In genomic region chr2:96531872-96532505, GRCh38 we compare ENCODE assay signal across 8 cellular contexts. TPM values are rescaled to one million over a fixed set of nuclear protein-coding genes. Genes with fewer than 3 reads are reported as not detected.
DNase-seq lines count a peak whose midpoint lies in the region; ATAC-seq and TF ChIP-seq lines count a peak whose summit lies in the region.

No MANE protein-coding gene starts in this region.

- DNase-seq in DMS79 treated with DMSO at 0.1 percent for 48 hours (lab: John Stamatoyannopoulos, UW) (peak; percentile 96), NCI-H345 treated with DMSO at 0.1 percent for 48 hours (lab: John Stamatoyannopoulos, UW; ENCODE audit: unreplicated experiment) (peak; percentile 34), chondrocyte (ENCODE audit: low spot score) (no peak), kidney epithelial cell (ENCODE audit: low read depth) (peak; percentile 98)
- peak; percentile 90 to 92 for DNase-seq in activated CD4-positive, alpha-beta T cell treated with anti-CD3 and anti-CD28 coated beads for 4 hours
- DNase-seq in stimulated activated CD4-positive, alpha-beta T cell treated with anti-CD3 and anti-CD28 coated beads, Interleukin-15, amount 100 ng/mL, for 1 hour (ENCODE audit: low read depth in 1 of 2, low spot score in 1 of 2) = peak; percentile 64 to 67

- H3K27me3 ChIP-seq in kidney epithelial cell (ENCODE audit: control insufficient read depth, insufficient read depth, low read length) = no peaks in the 10 kb centered on the region

- peak overlapping the region; percentile 17 for H3K4me3 ChIP-seq in kidney epithelial cell (ENCODE audit: low read depth, low read length)

- peak overlapping the region; percentile 98 for H3K27ac Mint-ChIP-seq in chondrocyte (ENCODE audit: unreplicated experiment)

- ATAC-seq in HG02938 (IDR thresholded peaks at IDR 0.05; ENCODE audit: unreplicated experiment) (peak; percentile 31), HG03521 (IDR thresholded peaks at IDR 0.05; ENCODE audit: unreplicated experiment) (no peak)

- TF ChIP-seq CTCF in chondrocyte (IDR thresholded peaks at IDR 0.05) (no peak), kidney epithelial cell (IDR thresholded peaks at IDR 0.05; ENCODE audit: insufficient read depth, low read length, poor library complexity, severe bottlenecking) (no peak)

- no peaks in the 10 kb centered on the region for H3K36me3 Mint-ChIP-seq in chondrocyte (ENCODE audit: low read depth)

- peaks cover 65% of the 10 kb centered on the region for H3K4me1 Mint-ChIP-seq in chondrocyte (ENCODE audit: low read depth)

- H3K4me3 Mint-ChIP-seq in chondrocyte (ENCODE audit: unreplicated experiment) = peak overlapping the region; percentile 40

- peaks cover under 1% of the 10 kb centered on the region for H3K27me3 Mint-ChIP-seq in chondrocyte (ENCODE audit: low read depth)

- H3K36me3 ChIP-seq in kidney epithelial cell (ENCODE audit: control insufficient read depth, insufficient read depth, low read length) = no peaks in the 10 kb centered on the region

- no peaks in the 10 kb centered on the region for H3K9me3 Mint-ChIP-seq in chondrocyte (ENCODE audit: low read depth)

RNA-seq across cellular contexts. Expression of gene ARID5A, which starts 4.6 kb away (rescaled TPM):
- total RNA-seq in chondrocyte (7.5 to 14.4 TPM (median 12.9 TPM) in 3 replicates), kidney epithelial cell (38.8 and 41.1 TPM in 2 replicates)

RNA-seq across cellular contexts. Expression of gene NEURL3, which starts 26.8 kb away (rescaled TPM):
- total RNA-seq in chondrocyte = not detected in 3 replicates
- 16.8 and 18.6 TPM in 2 replicates for total RNA-seq in kidney epithelial cell

Comparison
In these comparisons a context has a peak if more than half of its experiments do, and no peak if none do; other contexts are left out.
1. RNA of gene NEURL3, which starts 26.8 kb away (total RNA-seq): 16.8 to 18.6 TPM in kidney epithelial cell; not detected in chondrocyte; every median in the first group is over 10 times any median in the second.